1 cellular context compared by ENCODE assay signal in genomic region chr3:47847256-47847655, GRCh38.
TF ChIP-seq lines count a peak whose summit lies in the region.

No MANE protein-coding gene starts in this region.

TF ChIP-seq in GM23338, 12 proteins besides CTCF, POLR2A, EP300 and RAD21 (continued from another document):
- TF ChIP-seq, protein P1, sequence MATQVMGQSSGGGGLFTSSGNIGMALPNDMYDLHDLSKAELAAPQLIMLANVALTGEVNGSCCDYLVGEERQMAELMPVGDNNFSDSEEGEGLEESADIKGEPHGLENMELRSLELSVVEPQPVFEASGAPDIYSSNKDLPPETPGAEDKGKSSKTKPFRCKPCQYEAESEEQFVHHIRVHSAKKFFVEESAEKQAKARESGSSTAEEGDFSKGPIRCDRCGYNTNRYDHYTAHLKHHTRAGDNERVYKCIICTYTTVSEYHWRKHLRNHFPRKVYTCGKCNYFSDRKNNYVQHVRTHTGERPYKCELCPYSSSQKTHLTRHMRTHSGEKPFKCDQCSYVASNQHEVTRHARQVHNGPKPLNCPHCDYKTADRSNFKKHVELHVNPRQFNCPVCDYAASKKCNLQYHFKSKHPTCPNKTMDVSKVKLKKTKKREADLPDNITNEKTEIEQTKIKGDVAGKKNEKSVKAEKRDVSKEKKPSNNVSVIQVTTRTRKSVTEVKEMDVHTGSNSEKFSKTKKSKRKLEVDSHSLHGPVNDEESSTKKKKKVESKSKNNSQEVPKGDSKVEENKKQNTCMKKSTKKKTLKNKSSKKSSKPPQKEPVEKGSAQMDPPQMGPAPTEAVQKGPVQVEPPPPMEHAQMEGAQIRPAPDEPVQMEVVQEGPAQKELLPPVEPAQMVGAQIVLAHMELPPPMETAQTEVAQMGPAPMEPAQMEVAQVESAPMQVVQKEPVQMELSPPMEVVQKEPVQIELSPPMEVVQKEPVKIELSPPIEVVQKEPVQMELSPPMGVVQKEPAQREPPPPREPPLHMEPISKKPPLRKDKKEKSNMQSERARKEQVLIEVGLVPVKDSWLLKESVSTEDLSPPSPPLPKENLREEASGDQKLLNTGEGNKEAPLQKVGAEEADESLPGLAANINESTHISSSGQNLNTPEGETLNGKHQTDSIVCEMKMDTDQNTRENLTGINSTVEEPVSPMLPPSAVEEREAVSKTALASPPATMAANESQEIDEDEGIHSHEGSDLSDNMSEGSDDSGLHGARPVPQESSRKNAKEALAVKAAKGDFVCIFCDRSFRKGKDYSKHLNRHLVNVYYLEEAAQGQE (IDR thresholded peaks at IDR 0.05; ENCODE audit: unreplicated experiment): no peak
- TF ChIP-seq POLR2AphosphoS5 (IDR thresholded peaks at IDR 0.05; ENCODE audit: low read depth) (no peak; the same call in 1 of the 2 replicates), ZNF331 (CRISPR knock-in tag; IDR thresholded peaks at IDR 0.05; ENCODE audit: low read depth) (no peak), STAT1 (IDR thresholded peaks at IDR 0.05; ENCODE audit: unreplicated experiment) (no peak), CREB1 (CRISPR knock-in tag; IDR thresholded peaks at IDR 0.05; ENCODE audit: low read depth) (no peak), JUNB (IDR thresholded peaks at IDR 0.05; ENCODE audit: unreplicated experiment) (no peak)
